ENCODE assay signal across 15 cellular contexts in genomic region chr21:43985690-43986251, GRCh38. TPM values are rescaled to one million over a fixed set of nuclear protein-coding genes. Genes with fewer than 3 reads are reported as not detected.
DNase-seq lines count a peak whose midpoint lies in the region; ATAC-seq, FAIRE-seq and TF ChIP-seq lines count a peak whose summit lies in the region.
"Had no signal": no experiment of that assay in that cellular context is flagged by ENCODE, and none has a peak within 500 bp of the region (broad histone marks: within the 10 kb centered on the region; RNA-seq: fewer than 3 reads in every experiment).

No MANE protein-coding gene starts in this region.

- H3K9me3 Mint-ChIP-seq in astrocyte (ENCODE audit: unreplicated experiment), result peaks cover 2% of the 10 kb centered on the region
- H3K9me3 Mint-ChIP-seq in type B pancreatic cell, result no peaks in the 10 kb centered on the region

- H2AFZ ChIP-seq in astrocyte (ENCODE audit: low read depth, low read length), result peak overlapping the region; percentile 2

- H3K27me3 ChIP-seq in astrocyte (ENCODE audit: insufficient read depth, low read length), result no peaks in the 10 kb centered on the region

- no peak overlapping the region for H3K9ac ChIP-seq in astrocyte (ENCODE audit: low read length)

- DNase-seq in left ventricle myocardium superior (no peak), Right ventricle myocardium inferior (ENCODE audit: missing footprints) (no peak), astrocyte (ENCODE audit: low read depth) (no peak), left kidney (ENCODE audit: low read depth, low spot score) (peak; percentile 39), type B pancreatic cell (ENCODE audit: extremely low spot score, unreplicated experiment) (no peak), DMS79 (lab: John Stamatoyannopoulos, UW) (no peak), kidney glomerular epithelial cell (lab: John Stamatoyannopoulos, UW) (no peak)
- DNase-seq: activated CD8-positive, alpha-beta memory T cell treated with anti-CD3 and anti-CD28 coated beads, Interleukin-2, amount 50 U/mL, for 48 hours; DMS79 treated with DMSO at 0.1 percent for 48 hours; NCI-H1930; NCI-H774; SHP77 treated with DMSO at 0.1 percent for 48 hours had no signal

- ATAC-seq in left ventricle myocardium superior (peak; percentile 9), Right ventricle myocardium inferior (no peak), GM19324 (IDR thresholded peaks at IDR 0.05; ENCODE audit: low FRiP score, unreplicated experiment) (no peak)

- no peak for TF ChIP-seq CTCF in astrocyte (IDR thresholded peaks at IDR 0.05; ENCODE audit: insufficient read depth, low read depth, low read length)
- no peak for TF ChIP-seq CTCF in type B pancreatic cell (conservative IDR thresholded peaks at IDR 0.05)

- peaks cover 13% of the 10 kb centered on the region for H3K4me1 Mint-ChIP-seq in astrocyte (ENCODE audit: low read depth, unreplicated experiment)
- H3K4me1 Mint-ChIP-seq in type B pancreatic cell (ENCODE audit: unreplicated experiment), result peaks cover 17% of the 10 kb centered on the region

- H3K4me1 ChIP-seq in astrocyte (ENCODE audit: insufficient read depth, low read length), result peaks cover 6% of the 10 kb centered on the region

- intact Hi-C loops in left ventricle myocardium superior (cut with micrococcal nuclease) (no loop called here), Right ventricle myocardium inferior (cut with DNase I) (no loop called here)

- H3K4me3 ChIP-seq in astrocyte (ENCODE audit: insufficient read depth, low read depth, low read length), result no peak overlapping the region

- H3K27ac ChIP-seq in astrocyte (ENCODE audit: low read depth, low read length), result no peak overlapping the region
- H3K27ac ChIP-seq: neutrophil had no signal

- no peak for FAIRE-seq in astrocyte (lab: Jason Lieb, UNC)
- FAIRE-seq: frontal cortex had no signal

- H4K20me1 ChIP-seq in astrocyte (ENCODE audit: insufficient read depth, low read length), result no peaks in the 10 kb centered on the region

- no peaks in the 10 kb centered on the region for H3K9me3 ChIP-seq in astrocyte (ENCODE audit: insufficient read depth, low read depth, low read length)
- H3K9me3 ChIP-seq: neutrophil had no signal

- peak overlapping the region; percentile 49 for H3K4me2 ChIP-seq in astrocyte (ENCODE audit: low read length)

- no peaks in the 10 kb centered on the region for H3K79me2 ChIP-seq in astrocyte (ENCODE audit: insufficient read depth, low read length)

- H3K27ac Mint-ChIP-seq in astrocyte (ENCODE audit: unreplicated experiment) (no peak overlapping the region), type B pancreatic cell (peak overlapping the region; percentile 14)

- no peaks in the 10 kb centered on the region for H3K36me3 ChIP-seq in astrocyte (ENCODE audit: insufficient read depth, low read length)

- H3K4me3 Mint-ChIP-seq in astrocyte (ENCODE audit: unreplicated experiment) (no peak overlapping the region), type B pancreatic cell (no peak overlapping the region)

- H3K36me3 Mint-ChIP-seq in astrocyte (ENCODE audit: low read depth, unreplicated experiment), result no peaks in the 10 kb centered on the region
- no peaks in the 10 kb centered on the region for H3K36me3 Mint-ChIP-seq in type B pancreatic cell

- H3K27me3 Mint-ChIP-seq in astrocyte (ENCODE audit: low read depth, unreplicated experiment) (peaks cover 6% of the 10 kb centered on the region), type B pancreatic cell (no peaks in the 10 kb centered on the region)

RNA-seq across cellular contexts. Expression of gene TRAPPC10, which starts 26.3 kb away (rescaled TPM):
- total RNA-seq in left ventricle myocardium superior (17.5 TPM), Right ventricle myocardium inferior (20.3 TPM), astrocyte (42.3 and 45.7 TPM in 2 replicates), type B pancreatic cell (ENCODE audit: low replicate concordance) (33.7 and 37.0 TPM in 2 replicates)
